33 cellular contexts compared by ENCODE assay signal in genomic region chr2:5145053-5145452, GRCh38.
"Had no signal": no experiment of that assay in that cellular context is flagged by ENCODE, and none has a peak within 500 bp of the region (broad histone marks: within the 10 kb centered on the region; RNA-seq: fewer than 3 reads in every experiment).

No MANE protein-coding gene starts in this region.

- H3K9me3 ChIP-seq: adrenal gland had no signal

- H3K4me3 ChIP-seq: adrenal gland, body of pancreas, breast epithelium had no signal

- H3K36me3 ChIP-seq: adrenal gland, brain microvascular endothelial cell, breast epithelium had no signal

- H3K4me1 ChIP-seq: adrenal gland, body of pancreas, breast epithelium had no signal

- H3K27me3 ChIP-seq: adrenal gland, body of pancreas, brain microvascular endothelial cell, breast epithelium had no signal

- ATAC-seq: activated CD8-positive, alpha-beta T cell treated with anti-CD3 and anti-CD28 coated beads for 36 hours; activated naive CD4-positive, alpha-beta T cell treated with anti-CD3 and anti-CD28 coated beads, Interleukin-2, amount 50 U/mL, for 72 hours; activated T-cell treated with anti-CD3 and anti-CD28 coated beads, Interleukin-2, amount 50 U/mL, for 4 hours; activated T-cell treated with anti-CD3 and anti-CD28 coated beads, Interleukin-2, amount 50 U/mL, for 72 hours; activated T-helper 17 cell treated with anti-CD3 and anti-CD28 coated beads, Interleukin-2, amount 50 U/mL, for 72 hours; body of pancreas had no signal

- DNase-seq: activated B cell treated with CpG ODN at 0.5 μM for 24 hours; activated CD4-positive, alpha-beta memory T cell treated with anti-CD3 and anti-CD28 coated beads for 36 hours; activated CD4-positive, alpha-beta T cell treated with anti-CD3 and anti-CD28 coated beads for 4 hours; activated CD4-positive, alpha-beta T cell treated with anti-CD3 and anti-CD28 coated beads, Interleukin-2, amount 10 ng/mL, durations not matched to agents 24 days and 14 days; activated CD4-positive, alpha-beta T cell treated with anti-CD3 and anti-CD28 coated beads, Interleukin-2, amount 50 U/mL, for 1 hour; activated CD4-positive, alpha-beta T cell treated with anti-CD3 and anti-CD28 coated beads, Interleukin-2, amount 50 U/mL, for 4 hours; activated CD4-positive, CD25-positive, alpha-beta regulatory T cell treated with anti-CD3 and anti-CD28 coated beads, Interleukin-2, amount 50 U/mL, for 72 hours; activated CD8-positive, alpha-beta memory T cell treated with anti-CD3 and anti-CD28 coated beads, Interleukin-2, amount 50 U/mL, for 4 hours; activated CD8-positive, alpha-beta T cell treated with anti-CD3 and anti-CD28 coated beads for 36 hours; activated effector memory CD4-positive, alpha-beta T cell treated with anti-CD3 and anti-CD28 coated beads, Interleukin-2, amount 50 U/mL, for 16 hours; activated gamma-delta T cell treated with Interleukin-2 at 50 U/mL for 16 hours; activated naive CD4-positive, alpha-beta T cell; activated naive CD4-positive, alpha-beta T cell treated with anti-CD3 and anti-CD28 coated beads for 36 hours; activated naive CD4-positive, alpha-beta T cell treated with anti-CD3 and anti-CD28 coated beads, Interleukin-2, amount 50 U/mL, for 16 hours; activated naive CD8-positive, alpha-beta T cell treated with anti-CD3 and anti-CD28 coated beads for 36 hours; activated T-cell treated with anti-CD3 and anti-CD28 coated beads for 4 hours; activated T-cell treated with anti-CD3 and anti-CD28 coated beads, Interleukin-2, amount 50 U/mL, for 1 hour; activated T-cell treated with anti-CD3 and anti-CD28 coated beads, Interleukin-2, amount 50 U/mL, for 4 hours; activated T-cell treated with anti-CD3 and anti-CD28 coated beads, Interleukin-2, amount 50 U/mL, for 72 hours; adrenal gland; amniotic stem cell; aorta; body of pancreas; brain microvascular endothelial cell; caudate nucleus; cerebellar nuclear complex; T-helper 1 cell; T-helper 2 cell; T-helper 9 cell had no signal

- H3K27ac ChIP-seq: adrenal gland, body of pancreas, brain microvascular endothelial cell, breast epithelium, VCaP had no signal
